In the genomic region with DNA sequence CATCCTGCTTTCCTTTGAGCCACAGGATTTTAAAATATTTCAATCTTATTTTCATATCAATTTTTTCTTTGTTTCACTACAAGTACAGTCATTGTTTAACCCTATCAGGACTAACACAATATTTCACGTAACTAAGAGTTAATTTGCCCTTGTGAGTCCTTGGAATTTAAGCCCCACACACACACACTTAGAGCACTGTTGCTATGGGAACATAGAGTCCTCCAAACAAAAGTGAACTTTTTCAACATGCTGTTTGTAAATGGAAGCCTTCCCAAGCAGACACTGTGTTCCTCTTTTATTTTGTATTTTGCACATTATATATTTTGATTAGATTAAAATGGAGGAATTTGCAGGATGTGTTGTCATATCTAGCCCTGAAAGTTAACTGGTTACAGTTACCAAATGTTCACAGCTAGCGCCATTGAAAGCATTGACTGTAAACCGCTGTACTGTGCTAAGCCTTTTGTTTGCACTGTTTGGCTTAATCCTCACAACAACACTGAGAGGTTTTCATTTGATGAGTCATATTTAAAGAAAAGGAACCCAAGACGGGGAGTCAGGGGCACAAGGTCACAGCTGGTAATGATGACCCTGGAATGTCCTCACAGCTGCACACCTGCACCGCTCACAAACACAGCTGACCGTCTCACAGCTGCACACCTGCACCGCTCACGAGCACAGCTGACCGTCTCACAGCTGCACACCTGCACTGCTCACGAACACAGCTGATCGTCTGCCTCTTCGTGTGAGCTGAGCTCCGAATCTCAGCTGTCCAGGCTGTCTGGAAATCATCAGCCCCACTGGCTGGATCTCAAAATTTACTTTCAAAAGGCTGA, we compare ENCODE assay signal across 10 cellular contexts. TPM values are rescaled to one million over a fixed set of nuclear protein-coding genes. Genes with fewer than 3 reads are reported as not detected.
DNase-seq lines count a peak whose midpoint lies in the region; ATAC-seq, FAIRE-seq and TF ChIP-seq lines count a peak whose summit lies in the region.
"Had no signal": no experiment of that assay in that cellular context is flagged by ENCODE, and none has a peak within 500 bp of the region (broad histone marks: within the 10 kb centered on the region; RNA-seq: fewer than 3 reads in every experiment).

No MANE protein-coding gene starts in this region.

- no peak for TF ChIP-seq POLR2A in K562 (conservative IDR thresholded peaks at IDR 0.05)

- POLR2A ChIA-PET in K562 (lab: Yijun Ruan, JAX): interaction anchor here (0.5 to 2.9 kb wide), 3 partner anchors 10 to 124 kb away, joined by 3 to 14 read pairs (median 3); no protein-coding TSS in a partner anchor

- H2AFZ ChIP-seq in K562 (ENCODE audit: low read depth, low read length): no peak overlapping the region

- no peak overlapping the region for H2BK15ac ChIP-seq in mesendoderm (replicated peaks; ENCODE audit: low read depth)

- peaks cover under 1% of the 10 kb centered on the region; the same call in 1 of the 2 replicates for H4K20me1 ChIP-seq in K562 (replicated peaks; ENCODE audit: control insufficient read depth, insufficient read depth, low read length)

- no peak overlapping the region for H3K18ac ChIP-seq in mesendoderm (ENCODE audit: low read length)

- no peak overlapping the region for H3K27ac ChIP-seq in K562 (ENCODE audit: extremely low read depth, low read depth, low read length)
- H3K27ac ChIP-seq in mesendoderm (ENCODE audit: low read depth, low read length): no peak overlapping the region
- H3K27ac ChIP-seq: SK-N-MC had no signal

- no peak overlapping the region for H3K9ac ChIP-seq in K562 (ENCODE audit: insufficient read depth in 1 of 2, low read depth in 2 of 2, low read length in 2 of 2)
- no peak overlapping the region for H3K9ac ChIP-seq in mesendoderm (ENCODE audit: low read length)

- no peak overlapping the region for H3K23ac ChIP-seq in mesendoderm (ENCODE audit: low read length)

- H3K79me2 ChIP-seq in K562 (ENCODE audit: control insufficient read depth, insufficient read depth, low read length): peaks cover 9% of the 10 kb centered on the region
- H3K79me2 ChIP-seq in mesendoderm (ENCODE audit: control insufficient read depth, insufficient read depth, low read length): peaks cover 5% of the 10 kb centered on the region

- no peak for TF ChIP-seq CTCF in K562 (IDR thresholded peaks at IDR 0.05 in 2 of 3, conservative IDR thresholded peaks at IDR 0.05 in 1 of 3; ENCODE audit: insufficient read depth in 2 of 3, low read depth in 1 of 3, low read length in 3 of 3)

- no TSS peak for BruUV-seq in K562 (replicated peaks; lab: Mats Ljungman, UMichigan)

- DNase-seq in M059J (ENCODE audit: low read depth): peak; percentile 85
- DNase-seq in K562 (ENCODE audit: extremely low read depth in 1 of 4, low spot score in 3 of 4): no peak
- peak; percentile 77 for DNase-seq in mesendoderm
- no peak for DNase-seq in GM19239 (ENCODE audit: insufficient read length, low spot score)
- DNase-seq in stimulated activated CD4-positive, alpha-beta T cell treated with anti-CD3 and anti-CD28 coated beads, Interleukin-15, amount 100 ng/mL, for 24 hours: no peak
- DNase-seq in stimulated activated CD4-positive, alpha-beta T cell treated with anti-CD3 and anti-CD28 coated beads, Interleukin-4, amount 100 ng/mL, for 4 hours: no peak

- H3K9me1 ChIP-seq in K562 (ENCODE audit: control insufficient read depth, insufficient read depth, low read length): peaks cover under 1% of the 10 kb centered on the region

- CTCF ChIA-PET in K562 (lab: Yijun Ruan, JAX; ENCODE audit: low intra/inter-chr PET ratio): no interaction called here

- no peak overlapping the region for H2AK5ac ChIP-seq in mesendoderm (ENCODE audit: low read length)

- H4K8ac ChIP-seq in mesendoderm (ENCODE audit: low read depth, low read length): no peak overlapping the region

- H3K4me1 ChIP-seq in K562 (replicated peaks in 1 of 2; ENCODE audit: control insufficient read depth in 2 of 2, insufficient read depth in 2 of 2, low read length in 2 of 2) (peaks cover 0 to 2% of the 10 kb centered on the region in 2 experiments; a peak in 3 of 5 replicates), mesendoderm (ENCODE audit: control insufficient read depth, low read depth, low read length) (peaks cover under 1% of the 10 kb centered on the region)

- H3K36me3 ChIP-seq in K562 (ENCODE audit: control insufficient read depth, insufficient read depth, low read length) (peaks cover 32% of the 10 kb centered on the region; the same call in 2 of the 3 replicates), mesendoderm (ENCODE audit: control insufficient read depth, insufficient read depth, low read length) (no peaks in the 10 kb centered on the region)

- no peak overlapping the region for H4K5ac ChIP-seq in mesendoderm (ENCODE audit: low read length)

- H3K56ac ChIP-seq in mesendoderm (ENCODE audit: low read length): no peak overlapping the region

- H3K4me3 ChIP-seq in K562 (no peak overlapping the region), mesendoderm (ENCODE audit: low read length) (no peak overlapping the region)
- H3K4me3 ChIP-seq: SK-N-MC, skin epidermis had no signal

- no peaks in the 10 kb centered on the region for H3K9me3 ChIP-seq in K562 (replicated peaks; ENCODE audit: control insufficient read depth, insufficient read depth, low read depth, low read length)

- H3K4ac ChIP-seq in mesendoderm (ENCODE audit: low read depth, low read length): no peak overlapping the region

- 21% methylated on average over 13 of the region's 13 CpGs for WGBS in K562 (ENCODE audit: insufficient coverage, low coverage, missing lambda C conversion rate)
- no CpG with 5 or more reads among the region's 13 CpGs for WGBS in mesendoderm (ENCODE audit: extremely low coverage, insufficient coverage, low lambda C conversion rate)

- no peak overlapping the region for H2BK5ac ChIP-seq in mesendoderm (ENCODE audit: low read length)

- H2BK120ac ChIP-seq in mesendoderm (ENCODE audit: low read depth, low read length): no peak overlapping the region

- intact Hi-C loops in K562 (cut with micrococcal nuclease): no loop called here

- H3K79me1 ChIP-seq in mesendoderm (ENCODE audit: low read length): peaks cover 3% of the 10 kb centered on the region

- no peak overlapping the region for H3K4me2 ChIP-seq in K562 (ENCODE audit: insufficient read depth, low read length)
- H3K4me2 ChIP-seq in mesendoderm (ENCODE audit: low read length): no peak overlapping the region

- no peak for FAIRE-seq in K562 (lab: Jason Lieb, UNC)
- no peak for FAIRE-seq in GM19239 (lab: Jason Lieb, UNC)

- TF ChIP-seq RAD21 in K562 (CRISPR knock-in tag; conservative IDR thresholded peaks at IDR 0.05 in 1 of 2, IDR thresholded peaks at IDR 0.05 in 1 of 2): no peak

- in situ Hi-C loops in K562 (cut with MboI): no loop called here

- TF ChIP-seq EP300 in K562 (IDR thresholded peaks at IDR 0.05; ENCODE audit: low read length): no peak

- H3K27me3 ChIP-seq in K562 (ENCODE audit: control insufficient read depth in 2 of 2, insufficient read depth in 2 of 2, low read length in 2 of 2): peaks cover 33 to 37% of the 10 kb centered on the region in 2 experiments
- no peaks in the 10 kb centered on the region for H3K27me3 ChIP-seq in mesendoderm (ENCODE audit: insufficient read depth, low read length, poor library complexity)

- ATAC-seq in GM19351 (IDR thresholded peaks at IDR 0.05; ENCODE audit: unreplicated experiment): peak; percentile 78
- ATAC-seq in K562: peak; percentile 57
- no peak for ATAC-seq in HG02588 (IDR thresholded peaks at IDR 0.05; ENCODE audit: unreplicated experiment)

TF ChIP-seq in K562, 482 proteins besides CTCF, POLR2A, EP300 and RAD21 (continues in another document):
- TF ChIP-seq, protein P1, sequence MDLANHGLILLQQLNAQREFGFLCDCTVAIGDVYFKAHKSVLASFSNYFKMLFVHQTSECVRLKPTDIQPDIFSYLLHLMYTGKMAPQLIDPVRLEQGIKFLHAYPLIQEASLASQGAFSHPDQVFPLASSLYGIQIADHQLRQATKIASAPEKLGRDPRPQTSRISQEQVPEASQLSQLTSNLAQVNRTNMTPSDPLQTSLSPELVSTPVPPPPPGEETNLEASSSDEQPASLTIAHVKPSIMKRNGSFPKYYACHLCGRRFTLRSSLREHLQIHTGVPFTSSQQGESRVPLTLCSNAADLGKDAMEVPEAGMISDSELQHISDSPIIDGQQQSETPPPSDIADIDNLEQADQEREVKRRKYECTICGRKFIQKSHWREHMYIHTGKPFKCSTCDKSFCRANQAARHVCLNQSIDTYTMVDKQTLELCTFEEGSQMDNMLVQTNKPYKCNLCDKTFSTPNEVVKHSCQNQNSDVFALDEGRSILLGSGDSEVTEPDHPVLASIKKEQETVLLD (IDR thresholded peaks at IDR 0.05): no peak
- TF ChIP-seq, protein P2, sequence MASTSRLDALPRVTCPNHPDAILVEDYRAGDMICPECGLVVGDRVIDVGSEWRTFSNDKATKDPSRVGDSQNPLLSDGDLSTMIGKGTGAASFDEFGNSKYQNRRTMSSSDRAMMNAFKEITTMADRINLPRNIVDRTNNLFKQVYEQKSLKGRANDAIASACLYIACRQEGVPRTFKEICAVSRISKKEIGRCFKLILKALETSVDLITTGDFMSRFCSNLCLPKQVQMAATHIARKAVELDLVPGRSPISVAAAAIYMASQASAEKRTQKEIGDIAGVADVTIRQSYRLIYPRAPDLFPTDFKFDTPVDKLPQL (IDR thresholded peaks at IDR 0.05; ENCODE audit: extremely low read depth, insufficient read length): no peak

RNA-seq across cellular contexts. Expression of a gene that starts 6.3 kb away (rescaled TPM):
- total RNA-seq in M059J (2014; rRNA removed; shearing (Covaris generic)): 85.5 and 151 TPM in 2 replicates
- 20.4 and 22.1 TPM in 2 replicates for total RNA-seq in K562 (2011; cell fraction: chromatin; rRNA removed; ENCODE audit: low replicate concordance)
- 17.9 and 20.3 TPM in 2 replicates for total RNA-seq in K562 (2011; cell fraction: nucleolus; rRNA removed)
- 19.2 and 31.9 TPM in 2 replicates for total RNA-seq in K562 (2011; cell fraction: nucleoplasm; rRNA removed)
- total RNA-seq in K562 (2014; rRNA removed): 180 and 218 TPM in 2 replicates
- total RNA-seq in K562 (2014; rRNA removed; fragmentation: Illumina TruSeq; extraction: Trizol): 157 and 161 TPM in 2 replicates
- total RNA-seq in K562 (2015; rRNA removed; fragmentation: Illumina TruSeq; extraction: Trizol): 152 and 172 TPM in 2 replicates
- 156 and 175 TPM in 2 replicates for total RNA-seq in K562 (2021)
- polyA plus RNA-seq in K562 (2011; rRNA removed): 191 and 257 TPM in 2 replicates
- polyA plus RNA-seq in K562 (2011; cell fraction: cytosol; rRNA removed): 49.3 and 72.5 TPM in 2 replicates
- polyA plus RNA-seq in K562 (2011; cell fraction: nucleus; rRNA removed): 61.5 and 101 TPM in 2 replicates
- 147 and 385 TPM in 2 replicates for polyA plus RNA-seq in K562 (2012)
- polyA plus RNA-seq in K562 (2014; fragmentation: Illumina TruSeq; extraction: Trizol): 84.9 and 112 TPM in 2 replicates
- 100 to 1,000 TPM; 619 to 677 TPM for polyA plus RNA-seq in K562 (2014; fragmentation: Nextera tagmentation; extraction: Ambion mirVana)
- polyA plus RNA-seq in K562 (2014; rRNA removed): 204 and 301 TPM in 2 replicates
- polyA minus RNA-seq in K562 (2011; rRNA and poly(A)+ RNA removed): 137 and 158 TPM in 2 replicates
- polyA minus RNA-seq in K562 (2011; cell fraction: cytosol; rRNA and poly(A)+ RNA removed): 30.6 and 37.9 TPM in 2 replicates
- 15.1 and 25.3 TPM in 2 replicates for polyA minus RNA-seq in K562 (2011; cell fraction: nucleus; rRNA and poly(A)+ RNA removed)
- 235 TPM for polyA plus RNA-seq in mesendoderm (2013, experiment 1 of 2)
- polyA plus RNA-seq in mesendoderm (2013, experiment 2 of 2): 227 TPM

Comparison
In these comparisons a context has a peak if more than half of its experiments do, and no peak if none do; other contexts are left out.
1. DNase-seq: peak in M059J (single experiment) and mesendoderm (single experiment); none in K562 (0 of 4), GM19239 (single experiment), stimulated activated CD4-positive, alpha-beta T cell treated with anti-CD3 and anti-CD28 coated beads, Interleukin-15, amount 100 ng/mL, for 24 hours (single experiment) and stimulated activated CD4-positive, alpha-beta T cell treated with anti-CD3 and anti-CD28 coated beads, Interleukin-4, amount 100 ng/mL, for 4 hours (0 of 2).